10 cellular contexts compared by ENCODE assay signal in genomic region chr17:50130778-50131317, GRCh38. TPM values are rescaled to one million over a fixed set of nuclear protein-coding genes. Genes with fewer than 3 reads are reported as not detected.
A peak's percentile ranks its signal among the peaks of the same experiment; 100 is the strongest.
DNase-seq lines count a peak whose midpoint lies in the region; ATAC-seq, FAIRE-seq and TF ChIP-seq lines count a peak whose summit lies in the region.
"Had no signal": no experiment of that assay in that cellular context is flagged by ENCODE, and none has a peak within 500 bp of the region (broad histone marks: within the 10 kb centered on the region; RNA-seq: fewer than 3 reads in every experiment).

No MANE protein-coding gene starts in this region.

- H3K4me2 ChIP-seq in GM23338 (peak overlapping the region; percentile 82), HepG2 (ENCODE audit: low read depth, low read length) (peak overlapping the region; percentile 34)

- CTCF ChIA-PET in HepG2 (lab: Yijun Ruan, JAX; ENCODE audit: low intra/inter-chr PET ratio, low total read pairs): no interaction called here

- in situ Hi-C loops in HepG2 (cut with HindIII; ENCODE audit: extremely low pct_ligation_motif_present, low pct_unique_long_range_greater_than_20kb): no loop called here

- H4K20me1 ChIP-seq in GM23338 (replicated peaks; ENCODE audit: insufficient read depth): no peaks in the 10 kb centered on the region
- H4K20me1 ChIP-seq in HepG2 (ENCODE audit: insufficient read depth, low read length): no peaks in the 10 kb centered on the region

- intact Hi-C loops in HepG2 (cut with micrococcal nuclease; ENCODE audit: unreplicated experiment): no loop called here

- no peak overlapping the region for H3K27ac ChIP-seq in GM23338 (ENCODE audit: low read depth)
- no peak overlapping the region for H3K27ac ChIP-seq in HepG2 (ENCODE audit: extremely low read length, insufficient read depth, low read length)
- H3K27ac ChIP-seq: uterus had no signal

- peak overlapping the region; percentile 71 for H3K4me3 Mint-ChIP-seq in GM23338
- H3K4me3 Mint-ChIP-seq in activated T-cell treated with anti-CD3 and anti-CD28 coated beads, Interleukin-2, amount 50 U/mL, for 4 hours: peak overlapping the region; percentile 70

- no TSS peak for BruUV-seq in HepG2 (replicated peaks; lab: Mats Ljungman, UMichigan)

- peak; percentile 66 for FAIRE-seq in HepG2 (lab: Jason Lieb, UNC)

- no peaks in the 10 kb centered on the region for H3K36me3 Mint-ChIP-seq in GM23338 (ENCODE audit: low read depth)
- peaks cover 3% of the 10 kb centered on the region for H3K36me3 Mint-ChIP-seq in activated T-cell treated with anti-CD3 and anti-CD28 coated beads, Interleukin-2, amount 50 U/mL, for 4 hours (ENCODE audit: insufficient read depth)

- 32% methylated on average over 10 of the region's 10 CpGs for WGBS in HepG2 (ENCODE audit: low lambda C conversion rate)

- no peaks in the 10 kb centered on the region for H3K9me3 Mint-ChIP-seq in GM23338
- no peaks in the 10 kb centered on the region for H3K9me3 Mint-ChIP-seq in activated T-cell treated with anti-CD3 and anti-CD28 coated beads, Interleukin-2, amount 50 U/mL, for 4 hours

- H3K27ac Mint-ChIP-seq in GM23338: no peak overlapping the region

- no peak for TF ChIP-seq EP300 in HepG2 (IDR thresholded peaks at IDR 0.05; ENCODE audit: low read depth in 2 of 2, low read length in 2 of 2)
- no peak for TF ChIP-seq EP300 in HepG2 (CRISPR knock-in tag; IDR thresholded peaks at IDR 0.05; ENCODE audit: borderline replicate concordance)

- H3K4me1 ChIP-seq in GM23338 (ENCODE audit: insufficient read depth) (peaks cover 37% of the 10 kb centered on the region), HepG2 (ENCODE audit: insufficient read depth, low read length) (peaks cover 53% of the 10 kb centered on the region)

- TF ChIP-seq CTCF in GM23338 (conservative IDR thresholded peaks at IDR 0.05; ENCODE audit: low read depth in 2 of 2): no peak
- TF ChIP-seq CTCF in HepG2 (CRISPR knock-in tag; IDR thresholded peaks at IDR 0.05): no peak

- H3K27me3 ChIP-seq in GM23338 (ENCODE audit: insufficient read depth) (peaks cover 42% of the 10 kb centered on the region), HepG2 (ENCODE audit: control insufficient read depth in 1 of 2, insufficient read depth in 2 of 2, low read length in 2 of 2) (peaks cover 6 to 22% of the 10 kb centered on the region in 2 experiments)
- H3K27me3 ChIP-seq: uterus had no signal

- POLR2A ChIA-PET in HepG2 (lab: Yijun Ruan, JAX): interaction anchor here (1.0 to 1.1 kb wide), 2 partner anchors 11 to 19 kb away, joined by 3 read pairs; no protein-coding TSS in a partner anchor

- H3K4me1 Mint-ChIP-seq in GM23338: peaks cover 60% of the 10 kb centered on the region
- H3K4me1 Mint-ChIP-seq in activated T-cell treated with anti-CD3 and anti-CD28 coated beads, Interleukin-2, amount 50 U/mL, for 4 hours (ENCODE audit: low read depth): peaks cover 24% of the 10 kb centered on the region

- H3K27me3 Mint-ChIP-seq in GM23338 (ENCODE audit: insufficient read depth, low read depth, poor library complexity): peaks cover 35% of the 10 kb centered on the region
- H3K27me3 Mint-ChIP-seq in activated T-cell treated with anti-CD3 and anti-CD28 coated beads, Interleukin-2, amount 50 U/mL, for 4 hours (ENCODE audit: low read depth): peaks cover 9% of the 10 kb centered on the region

- no peaks in the 10 kb centered on the region for H3K79me2 ChIP-seq in GM23338 (replicated peaks; ENCODE audit: insufficient read depth)
- no peaks in the 10 kb centered on the region for H3K79me2 ChIP-seq in HepG2 (ENCODE audit: insufficient read depth, low read length)

- no peaks in the 10 kb centered on the region for H3K36me3 ChIP-seq in GM23338 (ENCODE audit: insufficient read depth)
- H3K36me3 ChIP-seq in HepG2 (replicated peaks in 1 of 2; ENCODE audit: control insufficient read depth in 1 of 2, insufficient read depth in 2 of 2, low read length in 2 of 2): peaks cover 5 to 6% of the 10 kb centered on the region in 2 experiments; a peak in 1 of 5 replicates
- H3K36me3 ChIP-seq: uterus had no signal

- no peaks in the 10 kb centered on the region; the same call in 1 of the 2 replicates for H3F3A ChIP-seq in GM23338 (replicated peaks; ENCODE audit: low read depth)

- TF ChIP-seq RAD21 in HepG2 (CRISPR knock-in tag; IDR thresholded peaks at IDR 0.05): no peak

- H3K9me3 ChIP-seq in HepG2 (ENCODE audit: low read length): no peaks in the 10 kb centered on the region
- H3K9me3 ChIP-seq: uterus had no signal

- peak overlapping the region; percentile 69 for H3K4me3 ChIP-seq in GM23338
- peak overlapping the region in 1 of 3 experiments; percentile 14; a peak in 1 of 6 replicates for H3K4me3 ChIP-seq in HepG2 (replicated peaks in 1 of 3; ENCODE audit: insufficient read depth in 1 of 3, low read depth in 2 of 3, low read length in 3 of 3)

- ATAC-seq in GM23338 (peak; percentile 21), HepG2 (peak; percentile 25)
- peak; percentile 24 to 29 for ATAC-seq in activated T-cell treated with anti-CD3 and anti-CD28 coated beads, Interleukin-2, amount 50 U/mL, for 4 hours

- TF ChIP-seq POLR2A in HepG2 (IDR thresholded peaks at IDR 0.05; ENCODE audit: insufficient read depth in 1 of 2, low read depth in 2 of 2, low read length in 2 of 2): no peak

- H3K9ac ChIP-seq in HepG2 (ENCODE audit: insufficient read depth, low read depth, low read length): no peak overlapping the region

- DNase-seq in CD1c-positive myeloid dendritic cell (ENCODE audit: extremely low spot score) (peak; percentile 13), GM23338 (ENCODE audit: low spot score) (peak; percentile 81), HepG2 (ENCODE audit: low spot score) (peak; percentile 39), NCI-H526 (lab: John Stamatoyannopoulos, UW) (no peak), inferior parietal cortex (ENCODE audit: extremely low spot score) (no peak), GF-D8 (lab: John Stamatoyannopoulos, UW) (no peak)
- DNase-seq in activated T-cell treated with anti-CD3 and anti-CD28 coated beads, Interleukin-2, amount 50 U/mL, for 4 hours: no peak
- DNase-seq in effector CD4-positive, alpha-beta T cell: no peak
- DNase-seq: mammary epithelial cell, uterus had no signal

- no peaks in the 10 kb centered on the region for H3K9me2 ChIP-seq in GM23338 (ENCODE audit: insufficient read depth)

- H2AFZ ChIP-seq in GM23338 (no peak overlapping the region; the same call in 1 of the 2 replicates), HepG2 (ENCODE audit: low read length) (no peak overlapping the region)

RNA-seq across cellular contexts. Expression of gene SAMD14, which starts 0.9 kb away (rescaled TPM):
- 1.3 and 4.7 TPM in 2 replicates for total RNA-seq in GM23338 (2014; rRNA removed; shearing (Covaris generic))
- polyA plus RNA-seq in GM23338 (2016; fragmentation: Nextera tagmentation; extraction: Ambion mirVana) (0.70 and 0.97 TPM in 2 replicates), HepG2 (2011; rRNA removed) (0.22 TPM in 1 of 2 replicates, not detected in the other)
- under 1 TPM; 0.47 to 0.78 (median 0.52) TPM for total RNA-seq in activated T-cell treated with anti-CD3 and anti-CD28 coated beads, Interleukin-2, amount 50 U/mL, for 4 hours
- 0.07 TPM in 1 of 2 replicates, not detected in the other for total RNA-seq in HepG2 (2016; rRNA removed; fragmentation: Illumina TruSeq; extraction: Trizol)
- total RNA-seq in HepG2 (2016; cell fraction: cytosol; rRNA removed; fragmentation: Illumina TruSeq; extraction: Trizol; ENCODE audit: low read depth): 0.18 and 0.20 TPM in 2 replicates
- total RNA-seq in HepG2 (2016; cell fraction: insoluble cytoplasmic fraction; rRNA removed; fragmentation: Illumina TruSeq; extraction: Trizol): 0.04 TPM in 1 of 2 replicates, not detected in the other
- 0.09 and 0.14 TPM in 2 replicates for total RNA-seq in HepG2 (2016; cell fraction: membrane; rRNA removed; fragmentation: Illumina TruSeq; extraction: Trizol)
- 0.09 TPM in 2 replicates for total RNA-seq in HepG2 (2016; cell fraction: nucleus; rRNA removed; fragmentation: Illumina TruSeq; extraction: Trizol)
- polyA plus RNA-seq in HepG2 (2011; cell fraction: cytosol; rRNA removed): 0.01 and 0.04 TPM in 2 replicates
- polyA plus RNA-seq in HepG2 (2011; cell fraction: nucleus; rRNA removed): 0.24 and 0.29 TPM in 2 replicates
- polyA plus RNA-seq in HepG2 (2012): 0.08 and 0.11 TPM in 2 replicates
- not detected in 2 replicates for polyA plus RNA-seq in HepG2 (2016; cell fraction: cytosol; fragmentation: Illumina TruSeq; extraction: Trizol; ENCODE audit: low read depth)
- 0.16 TPM in 1 of 2 replicates, not detected in the other for polyA plus RNA-seq in HepG2 (2016; cell fraction: insoluble cytoplasmic fraction; fragmentation: Illumina TruSeq; extraction: Trizol; ENCODE audit: low read depth)
- 0.19 TPM in 2 replicates for polyA plus RNA-seq in HepG2 (2016; cell fraction: membrane; fragmentation: Illumina TruSeq; extraction: Trizol; ENCODE audit: low read depth)
- 0.53 TPM in 1 of 2 replicates, not detected in the other for polyA plus RNA-seq in HepG2 (2016; cell fraction: nucleus; fragmentation: Illumina TruSeq; extraction: Trizol; ENCODE audit: insufficient read depth, low read depth)
- 0.28 and 0.30 TPM in 2 replicates for polyA minus RNA-seq in HepG2 (2011; rRNA and poly(A)+ RNA removed; ENCODE audit: low replicate concordance)
- 0.09 and 0.20 TPM in 2 replicates for polyA minus RNA-seq in HepG2 (2011; cell fraction: cytosol; rRNA and poly(A)+ RNA removed)
- 0.39 and 0.99 TPM in 2 replicates for polyA minus RNA-seq in HepG2 (2011; cell fraction: nucleus; rRNA and poly(A)+ RNA removed)

RNA-seq across cellular contexts. Expression of gene PPP1R9B, which starts 19.6 kb away (rescaled TPM):
- total RNA-seq in GM23338 (2014; rRNA removed; shearing (Covaris generic)): 10.1 and 10.5 TPM in 2 replicates
- polyA plus RNA-seq in GM23338 (2016; fragmentation: Nextera tagmentation; extraction: Ambion mirVana) (1.9 and 2.1 TPM in 2 replicates), HepG2 (2011; rRNA removed) (8.7 and 9.4 TPM in 2 replicates)
- 10 to 100 TPM; 70.2 to 82.2 (median 76.6) TPM for total RNA-seq in activated T-cell treated with anti-CD3 and anti-CD28 coated beads, Interleukin-2, amount 50 U/mL, for 4 hours
- total RNA-seq in HepG2 (2016; rRNA removed; fragmentation: Illumina TruSeq; extraction: Trizol): 11.0 and 15.8 TPM in 2 replicates
- total RNA-seq in HepG2 (2016; cell fraction: cytosol; rRNA removed; fragmentation: Illumina TruSeq; extraction: Trizol; ENCODE audit: low read depth): 1.3 and 1.6 TPM in 2 replicates
- 8.3 and 16.2 TPM in 2 replicates for total RNA-seq in HepG2 (2016; cell fraction: insoluble cytoplasmic fraction; rRNA removed; fragmentation: Illumina TruSeq; extraction: Trizol)
- total RNA-seq in HepG2 (2016; cell fraction: membrane; rRNA removed; fragmentation: Illumina TruSeq; extraction: Trizol): 7.0 and 7.3 TPM in 2 replicates
- 10.9 and 13.5 TPM in 2 replicates for total RNA-seq in HepG2 (2016; cell fraction: nucleus; rRNA removed; fragmentation: Illumina TruSeq; extraction: Trizol)
- polyA plus RNA-seq in HepG2 (2011; cell fraction: cytosol; rRNA removed): 7.4 and 9.0 TPM in 2 replicates
- 13.1 and 16.4 TPM in 2 replicates for polyA plus RNA-seq in HepG2 (2011; cell fraction: nucleus; rRNA removed)
- 9.8 and 11.6 TPM in 2 replicates for polyA plus RNA-seq in HepG2 (2012)
- polyA plus RNA-seq in HepG2 (2016; cell fraction: cytosol; fragmentation: Illumina TruSeq; extraction: Trizol; ENCODE audit: low read depth): 1.2 and 1.4 TPM in 2 replicates
- 14.2 and 17.2 TPM in 2 replicates for polyA plus RNA-seq in HepG2 (2016; cell fraction: insoluble cytoplasmic fraction; fragmentation: Illumina TruSeq; extraction: Trizol; ENCODE audit: low read depth)
- 7.2 TPM in 2 replicates for polyA plus RNA-seq in HepG2 (2016; cell fraction: membrane; fragmentation: Illumina TruSeq; extraction: Trizol; ENCODE audit: low read depth)
- polyA plus RNA-seq in HepG2 (2016; cell fraction: nucleus; fragmentation: Illumina TruSeq; extraction: Trizol; ENCODE audit: insufficient read depth, low read depth): 35.0 and 35.2 TPM in 2 replicates
- 15.4 and 32.3 TPM in 2 replicates for polyA minus RNA-seq in HepG2 (2011; rRNA and poly(A)+ RNA removed; ENCODE audit: low replicate concordance)
- 7.3 and 11.8 TPM in 2 replicates for polyA minus RNA-seq in HepG2 (2011; cell fraction: cytosol; rRNA and poly(A)+ RNA removed)
- polyA minus RNA-seq in HepG2 (2011; cell fraction: nucleus; rRNA and poly(A)+ RNA removed): 7.8 and 9.3 TPM in 2 replicates

RNA-seq across cellular contexts. Expression of gene SGCA, which starts 35.0 kb away (rescaled TPM):
- not detected in 2 replicates for total RNA-seq in GM23338 (2014; rRNA removed; shearing (Covaris generic))
- polyA plus RNA-seq in GM23338 (2016; fragmentation: Nextera tagmentation; extraction: Ambion mirVana) (0.19 TPM in 1 of 2 replicates, not detected in the other), HepG2 (2011; rRNA removed) (not detected in 2 replicates)
- not detected for total RNA-seq in activated T-cell treated with anti-CD3 and anti-CD28 coated beads, Interleukin-2, amount 50 U/mL, for 4 hours
- total RNA-seq in HepG2 (2016; rRNA removed; fragmentation: Illumina TruSeq; extraction: Trizol): not detected in 2 replicates
- total RNA-seq in HepG2 (2016; cell fraction: cytosol; rRNA removed; fragmentation: Illumina TruSeq; extraction: Trizol; ENCODE audit: low read depth): not detected in 2 replicates
- not detected in 2 replicates for total RNA-seq in HepG2 (2016; cell fraction: insoluble cytoplasmic fraction; rRNA removed; fragmentation: Illumina TruSeq; extraction: Trizol)
- total RNA-seq in HepG2 (2016; cell fraction: membrane; rRNA removed; fragmentation: Illumina TruSeq; extraction: Trizol): not detected in 2 replicates
- total RNA-seq in HepG2 (2016; cell fraction: nucleus; rRNA removed; fragmentation: Illumina TruSeq; extraction: Trizol): not detected in 2 replicates
- not detected in 2 replicates for polyA plus RNA-seq in HepG2 (2011; cell fraction: cytosol; rRNA removed)
- 0.42 TPM in 1 of 2 replicates, not detected in the other for polyA plus RNA-seq in HepG2 (2011; cell fraction: nucleus; rRNA removed)
- not detected in 2 replicates for polyA plus RNA-seq in HepG2 (2012)
- polyA plus RNA-seq in HepG2 (2016; cell fraction: cytosol; fragmentation: Illumina TruSeq; extraction: Trizol; ENCODE audit: low read depth): not detected in 2 replicates
- polyA plus RNA-seq in HepG2 (2016; cell fraction: insoluble cytoplasmic fraction; fragmentation: Illumina TruSeq; extraction: Trizol; ENCODE audit: low read depth): not detected in 2 replicates
- polyA plus RNA-seq in HepG2 (2016; cell fraction: membrane; fragmentation: Illumina TruSeq; extraction: Trizol; ENCODE audit: low read depth): not detected in 2 replicates
- polyA plus RNA-seq in HepG2 (2016; cell fraction: nucleus; fragmentation: Illumina TruSeq; extraction: Trizol; ENCODE audit: insufficient read depth, low read depth): not detected in 2 replicates
- polyA minus RNA-seq in HepG2 (2011; rRNA and poly(A)+ RNA removed; ENCODE audit: low replicate concordance): 0.19 TPM in 1 of 2 replicates, not detected in the other
- polyA minus RNA-seq in HepG2 (2011; cell fraction: cytosol; rRNA and poly(A)+ RNA removed): not detected in 2 replicates
- not detected in 2 replicates for polyA minus RNA-seq in HepG2 (2011; cell fraction: nucleus; rRNA and poly(A)+ RNA removed)
- total RNA-seq: mammary epithelial cell had no signal
- polyA plus RNA-seq: mammary epithelial cell had no signal

RNA-seq across cellular contexts. Expression of gene PDK2, which starts 35.7 kb away (rescaled TPM):
- 11.4 and 15.9 TPM in 2 replicates for total RNA-seq in GM23338 (2014; rRNA removed; shearing (Covaris generic))
- 12.0 and 13.2 TPM in 2 replicates for polyA plus RNA-seq in GM23338 (2016; fragmentation: Nextera tagmentation; extraction: Ambion mirVana)
- total RNA-seq in activated T-cell treated with anti-CD3 and anti-CD28 coated beads, Interleukin-2, amount 50 U/mL, for 4 hours: 10 to 100 TPM in 1 of 3 donors, 1 to 10 TPM in 2; 8.8 to 11.7 (median 9.2) TPM
- total RNA-seq in HepG2 (2016; rRNA removed; fragmentation: Illumina TruSeq; extraction: Trizol): 18.5 and 19.2 TPM in 2 replicates
- total RNA-seq in HepG2 (2016; cell fraction: cytosol; rRNA removed; fragmentation: Illumina TruSeq; extraction: Trizol; ENCODE audit: low read depth): 6.4 and 13.9 TPM in 2 replicates
- total RNA-seq in HepG2 (2016; cell fraction: insoluble cytoplasmic fraction; rRNA removed; fragmentation: Illumina TruSeq; extraction: Trizol): 16.2 and 19.8 TPM in 2 replicates
- 10.9 and 11.9 TPM in 2 replicates for total RNA-seq in HepG2 (2016; cell fraction: membrane; rRNA removed; fragmentation: Illumina TruSeq; extraction: Trizol)
- 10.9 and 12.5 TPM in 2 replicates for total RNA-seq in HepG2 (2016; cell fraction: nucleus; rRNA removed; fragmentation: Illumina TruSeq; extraction: Trizol)
- 59.7 and 66.6 TPM in 2 replicates for polyA plus RNA-seq in HepG2 (2011; rRNA removed)
- polyA plus RNA-seq in HepG2 (2011; cell fraction: cytosol; rRNA removed): 33.2 and 46.3 TPM in 2 replicates
- polyA plus RNA-seq in HepG2 (2011; cell fraction: nucleus; rRNA removed): 86.5 and 102 TPM in 2 replicates
- 17.2 and 27.4 TPM in 2 replicates for polyA plus RNA-seq in HepG2 (2012)
- polyA plus RNA-seq in HepG2 (2016; cell fraction: cytosol; fragmentation: Illumina TruSeq; extraction: Trizol; ENCODE audit: low read depth): 9.3 and 10.8 TPM in 2 replicates
- 22.3 and 32.8 TPM in 2 replicates for polyA plus RNA-seq in HepG2 (2016; cell fraction: insoluble cytoplasmic fraction; fragmentation: Illumina TruSeq; extraction: Trizol; ENCODE audit: low read depth)
- 12.0 and 14.3 TPM in 2 replicates for polyA plus RNA-seq in HepG2 (2016; cell fraction: membrane; fragmentation: Illumina TruSeq; extraction: Trizol; ENCODE audit: low read depth)
- 21.9 and 24.6 TPM in 2 replicates for polyA plus RNA-seq in HepG2 (2016; cell fraction: nucleus; fragmentation: Illumina TruSeq; extraction: Trizol; ENCODE audit: insufficient read depth, low read depth)
- polyA minus RNA-seq in HepG2 (2011; rRNA and poly(A)+ RNA removed; ENCODE audit: low replicate concordance): 111 and 113 TPM in 2 replicates
- 22.7 and 28.5 TPM in 2 replicates for polyA minus RNA-seq in HepG2 (2011; cell fraction: cytosol; rRNA and poly(A)+ RNA removed)
- 44.5 and 48.7 TPM in 2 replicates for polyA minus RNA-seq in HepG2 (2011; cell fraction: nucleus; rRNA and poly(A)+ RNA removed)

Comparison
In these comparisons a context has a peak if more than half of its experiments do, and no peak if none do; other contexts are left out.
1. DNase-seq: peak in CD1c-positive myeloid dendritic cell (single experiment), GM23338 (single experiment) and HepG2 (single experiment); none in activated T-cell treated with anti-CD3 and anti-CD28 coated beads, Interleukin-2, amount 50 U/mL, for 4 hours (single experiment), NCI-H526 (0 of 2), inferior parietal cortex (single experiment), effector CD4-positive, alpha-beta T cell (single experiment) and GF-D8 (single experiment).
2. Peak in every context shown above with its lines, with median percentiles within 50 percentile points of each other: ATAC-seq.